Comparison of ENCODE assay signal across 8 cellular contexts in the genomic region with DNA sequence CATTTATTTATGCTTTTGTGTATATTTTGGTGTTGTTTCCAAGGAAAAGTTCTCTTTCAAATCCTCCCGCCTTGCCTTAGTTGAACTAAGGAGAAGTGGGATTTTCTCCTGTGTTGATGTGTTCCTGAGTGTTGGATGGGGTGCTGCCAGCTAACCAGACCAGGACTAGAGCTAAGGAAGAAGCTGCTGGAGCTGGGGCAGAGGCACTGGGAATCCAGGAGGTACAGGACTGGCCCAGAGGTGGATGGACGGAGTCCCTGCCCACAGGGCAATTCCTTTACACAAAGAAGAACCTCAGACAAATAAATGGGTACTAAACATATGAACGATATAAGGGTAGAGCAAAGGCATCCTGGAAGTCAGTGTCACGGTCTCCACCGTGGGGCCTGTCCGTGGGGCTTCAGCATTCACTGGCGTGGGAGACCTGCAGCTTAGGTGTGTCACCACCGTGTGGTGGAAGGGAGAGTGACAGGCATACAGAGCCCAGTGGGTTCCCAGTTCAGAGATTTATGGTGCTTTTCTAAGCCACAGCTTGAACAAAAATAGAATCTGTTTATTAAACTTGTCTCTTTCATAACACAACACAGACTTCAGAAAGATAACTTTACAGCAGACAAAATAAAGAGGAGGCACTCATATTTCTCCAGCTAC.
DNase-seq lines count a peak whose midpoint lies in the region; ATAC-seq lines count a peak whose summit lies in the region.

No MANE protein-coding gene starts in this region.

- in situ Hi-C loops in SK-MEL-5 (cut with HindIII; ENCODE audit: low pct_unique_long_range_greater_than_20kb, low sequenced_read_pairs): no loop called here
- in situ Hi-C loops in T47D (cut with HindIII; ENCODE audit: low pct_unique_long_range_greater_than_20kb, low sequenced_read_pairs): no loop called here

- peak; percentile 5 for DNase-seq in activated T-cell treated with anti-CD3 and anti-CD28 coated beads for 1 hour (ENCODE audit: low read depth)
- no peak for DNase-seq in activated T-cell treated with anti-CD3 and anti-CD28 coated beads for 4 hours
- peak; percentile 52 for DNase-seq in SK-MEL-5 (ENCODE audit: low read depth, low spot score)
- DNase-seq in T47D (ENCODE audit: low read depth in 1 of 2, low spot score in 1 of 2): peak; percentile 21 to 54
- DNase-seq in kidney glomerular epithelial cell (lab: John Stamatoyannopoulos, UW): peak; percentile 17
- peak; percentile 38 to 40 for DNase-seq in stimulated activated CD4-positive, alpha-beta T cell treated with anti-CD3 and anti-CD28 coated beads, Interleukin-4, amount 100 ng/mL, for 48 hours (ENCODE audit: low read depth in 2 of 2)

- ATAC-seq in HG02763 (IDR thresholded peaks at IDR 0.05; ENCODE audit: unreplicated experiment) (no peak), GM18861 (IDR thresholded peaks at IDR 0.05; ENCODE audit: unreplicated experiment) (no peak)
